In the genomic region with DNA sequence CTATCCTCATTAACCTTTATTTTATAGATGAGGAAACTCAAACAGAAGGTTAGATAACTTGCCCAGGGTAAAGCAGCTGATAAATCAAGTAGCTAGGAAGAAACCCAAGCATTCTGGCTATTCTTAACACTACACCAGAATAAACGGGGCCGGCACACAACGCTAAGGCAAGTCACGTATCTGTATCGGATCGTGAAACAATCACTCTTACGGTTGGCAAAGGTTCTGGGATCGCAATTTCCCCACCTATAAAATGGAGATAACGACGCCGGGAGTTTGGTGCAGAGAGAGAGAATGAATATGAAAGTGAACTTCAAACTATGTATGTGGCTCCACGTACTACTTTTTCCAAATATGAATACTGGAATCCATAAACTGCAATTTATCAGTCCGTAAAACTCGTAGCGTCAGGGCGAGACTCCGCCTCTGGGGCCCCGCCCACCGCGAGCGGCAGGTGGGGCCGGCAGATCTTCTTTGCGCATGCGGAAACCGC, we compare ENCODE assay signal across 7 cellular contexts. TPM values are rescaled to one million over a fixed set of nuclear protein-coding genes. Genes with fewer than 3 reads are reported as not detected.
DNase-seq lines count a peak whose midpoint lies in the region; ATAC-seq and TF ChIP-seq lines count a peak whose summit lies in the region.

No MANE protein-coding gene starts in this region.

- peak overlapping the region; percentile 90 for H3K4me3 ChIP-seq in WI38 (ENCODE audit: low read depth, low read length)

- TF ChIP-seq CTCF in WI38 (IDR thresholded peaks at IDR 0.05; ENCODE audit: low read depth, low read length): no peak

- DNase-seq in NCI-H146 (lab: John Stamatoyannopoulos, UW): peak; percentile 94
- DNase-seq in cerebellum (ENCODE audit: low spot score): peak; percentile 94
- DNase-seq in left lobe of liver (ENCODE audit: low spot score): peak; percentile 93
- peak; percentile 82 to 85 for DNase-seq in stimulated activated CD4-positive, alpha-beta T cell treated with anti-CD3 and anti-CD28 coated beads, Interleukin-2, amount 100 ng/mL, for 48 hours

- ATAC-seq in GM18508 (IDR thresholded peaks at IDR 0.05; ENCODE audit: insufficient read depth, unreplicated experiment) (peak; percentile 74), HG02870 (IDR thresholded peaks at IDR 0.05; ENCODE audit: unreplicated experiment) (peak; percentile 90), left lobe of liver (peak; percentile 94)

RNA-seq across cellular contexts. Expression of gene ARMC8, which starts 0.3 kb away (rescaled TPM):
- total RNA-seq in cerebellum (118 TPM), left lobe of liver (14.0 TPM)

RNA-seq across cellular contexts. Expression of gene DBR1, which starts 12.1 kb away (rescaled TPM):
- 24.0 TPM for total RNA-seq in cerebellum
- total RNA-seq in left lobe of liver: 5.6 TPM

RNA-seq across cellular contexts. Expression of gene A4GNT, which starts 54.7 kb away (rescaled TPM):
- total RNA-seq in cerebellum: not detected
- total RNA-seq in left lobe of liver: not detected

Comparison
In these comparisons a context has a peak if more than half of its experiments do, and no peak if none do; other contexts are left out.
1. Peak in every context shown above with its lines: DNase-seq, ATAC-seq and H3K4me3 ChIP-seq.